ENCODE assay signal across 32 cellular contexts in the genomic region with DNA sequence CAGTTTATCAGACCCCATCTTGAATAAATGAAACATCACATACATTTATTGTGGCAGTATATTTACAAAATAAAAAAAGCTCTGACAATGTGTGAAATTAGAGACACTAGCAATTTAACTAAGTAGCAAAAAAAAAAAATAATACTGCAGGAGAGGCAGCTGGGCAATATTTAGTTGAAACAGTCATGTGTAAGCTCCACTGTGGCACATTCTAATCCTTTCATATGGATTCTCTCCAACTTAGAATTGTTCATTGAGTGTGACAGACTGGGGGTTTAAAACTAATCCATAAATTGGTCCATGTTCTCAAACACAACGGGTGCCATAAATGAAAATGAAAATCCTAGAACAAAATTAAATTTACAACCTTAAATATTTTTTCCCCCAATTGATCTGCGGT.
"Had no signal": no experiment of that assay in that cellular context is flagged by ENCODE, and none has a peak within 500 bp of the region (broad histone marks: within the 10 kb centered on the region; RNA-seq: fewer than 3 reads in every experiment).

No MANE protein-coding gene starts in this region.

- H3K27me3 ChIP-seq: breast epithelium, gastrocnemius medialis, ovary, sigmoid colon, vagina had no signal

- H3K9me3 ChIP-seq: breast epithelium, gastrocnemius medialis, left ventricle myocardium inferior, ovary, prostate gland, sigmoid colon, vagina had no signal

- ATAC-seq: activated CD8-positive, alpha-beta T cell treated with anti-CD3 and anti-CD28 coated beads for 36 hours; gastrocnemius medialis; stimulated activated memory B cell treated with anti-CD40 and anti-IgM and Interleukin-4, amounts not matched to agents 10 μg/mL and 1 μg/mL and 100 μg/mL, for 72 hours; stimulated activated naive CD8-positive, alpha-beta T cell treated with anti-CD3 and anti-CD28 coated beads, Interleukin-15, amount 100 ng/mL, for 72 hours; T-helper 17 cell; WTC11 had no signal

- H3K4me3 Mint-ChIP-seq: activated CD4-positive, alpha-beta T cell treated with anti-CD3 and anti-CD28 coated beads, Interleukin-2, amount 10 ng/mL, durations not matched to agents 7 days and 5 days; activated CD8-positive, alpha-beta T cell treated with anti-CD3 and anti-CD28 coated beads for 36 hours; activated T-cell treated with anti-CD3 and anti-CD28 coated beads, Interleukin-2, amount 50 U/mL, for 4 hours; activated T-helper 17 cell treated with anti-CD3 and anti-CD28 coated beads, Interleukin-2, amount 50 U/mL, for 72 hours; stimulated activated memory B cell treated with anti-CD40 and anti-IgM and Interleukin-4, amounts not matched to agents 10 μg/mL and 1 μg/mL and 100 μg/mL, for 72 hours; stimulated activated naive CD8-positive, alpha-beta T cell treated with anti-CD3 and anti-CD28 coated beads, Interleukin-15, amount 100 ng/mL, for 72 hours; T-helper 17 cell; WTC11 had no signal

- H3K4me1 ChIP-seq: breast epithelium, prostate gland, vagina had no signal

- H3K36me3 ChIP-seq: breast epithelium, gastrocnemius medialis, left ventricle myocardium inferior, ovary, prostate gland, sigmoid colon, vagina had no signal

- H3K27me3 Mint-ChIP-seq: activated T-helper 17 cell treated with anti-CD3 and anti-CD28 coated beads, Interleukin-2, amount 50 U/mL, for 72 hours; stimulated activated memory B cell treated with anti-CD40 and anti-IgM and Interleukin-4, amounts not matched to agents 10 μg/mL and 1 μg/mL and 100 μg/mL, for 72 hours; stimulated activated naive CD8-positive, alpha-beta T cell treated with anti-CD3 and anti-CD28 coated beads, Interleukin-15, amount 100 ng/mL, for 72 hours; T-helper 17 cell; type B pancreatic cell had no signal

- H3K4me1 Mint-ChIP-seq: activated CD4-positive, alpha-beta T cell treated with anti-CD3 and anti-CD28 coated beads, Interleukin-2, amount 10 ng/mL, durations not matched to agents 7 days and 5 days; activated T-helper 17 cell treated with anti-CD3 and anti-CD28 coated beads, Interleukin-2, amount 50 U/mL, for 72 hours; stimulated activated memory B cell treated with anti-CD40 and anti-IgM and Interleukin-4, amounts not matched to agents 10 μg/mL and 1 μg/mL and 100 μg/mL, for 72 hours; stimulated activated naive CD8-positive, alpha-beta T cell treated with anti-CD3 and anti-CD28 coated beads, Interleukin-15, amount 100 ng/mL, for 72 hours; T-helper 17 cell had no signal

- H3K27ac ChIP-seq: breast epithelium, gastrocnemius medialis, left ventricle myocardium inferior, ovary, prostate gland, sigmoid colon, vagina had no signal

- H3K36me3 Mint-ChIP-seq: stimulated activated memory B cell treated with anti-CD40 and anti-IgM and Interleukin-4, amounts not matched to agents 10 μg/mL and 1 μg/mL and 100 μg/mL, for 72 hours; WTC11 had no signal

- H3K9me3 Mint-ChIP-seq: activated CD4-positive, alpha-beta T cell treated with anti-CD3 and anti-CD28 coated beads, Interleukin-2, amount 10 ng/mL, durations not matched to agents 7 days and 5 days; activated CD8-positive, alpha-beta T cell treated with anti-CD3 and anti-CD28 coated beads for 36 hours; activated T-cell treated with anti-CD3 and anti-CD28 coated beads, Interleukin-2, amount 50 U/mL, for 4 hours; activated T-helper 17 cell treated with anti-CD3 and anti-CD28 coated beads, Interleukin-2, amount 50 U/mL, for 72 hours; stimulated activated memory B cell treated with anti-CD40 and anti-IgM and Interleukin-4, amounts not matched to agents 10 μg/mL and 1 μg/mL and 100 μg/mL, for 72 hours; stimulated activated naive CD8-positive, alpha-beta T cell treated with anti-CD3 and anti-CD28 coated beads, Interleukin-15, amount 100 ng/mL, for 72 hours; type B pancreatic cell; WTC11 had no signal

- H3K27ac Mint-ChIP-seq: activated CD4-positive, alpha-beta T cell treated with anti-CD3 and anti-CD28 coated beads, Interleukin-2, amount 10 ng/mL, durations not matched to agents 7 days and 5 days; activated CD8-positive, alpha-beta T cell treated with anti-CD3 and anti-CD28 coated beads for 36 hours; activated T-helper 17 cell treated with anti-CD3 and anti-CD28 coated beads, Interleukin-2, amount 50 U/mL, for 72 hours; stimulated activated memory B cell treated with anti-CD40 and anti-IgM and Interleukin-4, amounts not matched to agents 10 μg/mL and 1 μg/mL and 100 μg/mL, for 72 hours; stimulated activated naive CD8-positive, alpha-beta T cell treated with anti-CD3 and anti-CD28 coated beads, Interleukin-15, amount 100 ng/mL, for 72 hours; T-helper 17 cell had no signal

- DNase-seq: activated CD4-positive, alpha-beta T cell treated with anti-CD3 and anti-CD28 coated beads for 1 hour; activated CD4-positive, alpha-beta T cell treated with anti-CD3 and anti-CD28 coated beads, Interleukin-2, amount 10 ng/mL, durations not matched to agents 7 days and 5 days; activated CD8-positive, alpha-beta T cell treated with anti-CD3 and anti-CD28 coated beads for 36 hours; activated gamma-delta T cell treated with Interleukin-2 at 50 U/mL for 16 hours; activated naive CD4-positive, alpha-beta T cell treated with anti-CD3 and anti-CD28 coated beads, Interleukin-2, amount 50 U/mL, for 16 hours; activated T-cell treated with anti-CD3 and anti-CD28 coated beads, Interleukin-2, amount 50 U/mL, for 4 hours; amniotic stem cell; central memory CD4-positive, alpha-beta T cell; dermis blood vessel endothelial cell; effector CD8-positive, alpha-beta T cell; erythroblast; gastrocnemius medialis; glutamatergic neuron; left ventricle myocardium inferior; ovary; retina; sigmoid colon; small intestine; stimulated activated CD4-positive, alpha-beta T cell treated with anti-CD3 and anti-CD28 coated beads, Interleukin-1b, Interleukin-23, amount 100 ng/mL, for 48 hours; stimulated activated CD4-positive, alpha-beta T cell treated with anti-CD3 and anti-CD28 coated beads, Interleukin-4, amount 100 ng/mL, for 4 hours; stimulated activated CD8-positive, alpha-beta memory T cell treated with anti-CD3 and anti-CD28 coated beads, Interleukin-4, amount 100 ng/mL, for 48 hours; stimulated activated naive CD8-positive, alpha-beta T cell treated with anti-CD3 and anti-CD28 coated beads, Interleukin-15, amount 100 ng/mL, for 72 hours; substantia nigra; T-helper 17 cell had no signal

- H3K4me3 ChIP-seq: breast epithelium, gastrocnemius medialis, left ventricle myocardium inferior, lung, ovary, prostate gland, sigmoid colon, vagina had no signal
